Comparison of ENCODE assay signal across 1 cellular context in the genomic region with DNA sequence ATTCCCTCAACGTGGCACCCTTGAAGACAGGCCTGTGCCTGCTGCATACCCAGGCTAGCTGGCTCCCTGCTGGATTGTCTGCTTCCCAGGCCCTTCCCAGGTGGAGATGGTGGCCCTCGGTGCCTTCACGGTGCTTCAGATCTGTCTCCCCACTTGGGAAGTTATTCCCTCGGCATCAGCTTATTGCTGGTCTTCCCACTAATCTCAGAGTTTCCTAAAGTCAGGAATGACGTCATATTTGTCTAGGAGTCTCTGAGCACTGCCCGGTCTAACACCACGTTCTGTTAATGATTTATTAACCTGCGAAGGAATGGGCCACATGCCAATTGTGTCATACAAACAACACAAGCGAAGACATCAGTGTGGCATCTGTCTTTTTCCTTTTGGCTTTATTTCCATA.
TF ChIP-seq lines count a peak whose summit lies in the region.

No MANE protein-coding gene starts in this region.

TF ChIP-seq in HepG2, 621 proteins besides CTCF, POLR2A, EP300 and RAD21 (continued from another document):
- TF ChIP-seq, protein P1, sequence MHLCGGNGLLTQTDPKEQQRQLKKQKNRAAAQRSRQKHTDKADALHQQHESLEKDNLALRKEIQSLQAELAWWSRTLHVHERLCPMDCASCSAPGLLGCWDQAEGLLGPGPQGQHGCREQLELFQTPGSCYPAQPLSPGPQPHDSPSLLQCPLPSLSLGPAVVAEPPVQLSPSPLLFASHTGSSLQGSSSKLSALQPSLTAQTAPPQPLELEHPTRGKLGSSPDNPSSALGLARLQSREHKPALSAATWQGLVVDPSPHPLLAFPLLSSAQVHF (CRISPR knock-in tag; IDR thresholded peaks at IDR 0.05): no peak
- peak; percentile 66; the same call in 1 of the 2 replicates for TF ChIP-seq JUND (CRISPR knock-in tag; IDR thresholded peaks at IDR 0.05)
- TF ChIP-seq ZNF317 (CRISPR knock-in tag; IDR thresholded peaks at IDR 0.05): no peak
- TF ChIP-seq KDM6A (CRISPR knock-in tag; IDR thresholded peaks at IDR 0.05; ENCODE audit: low read depth): 0 out of 2 replicates have a peak, but pooled peaks have one; percentile 25
- peak; percentile 60; the same call in 1 of the 2 replicates for TF ChIP-seq SOX5 (CRISPR knock-in tag; IDR thresholded peaks at IDR 0.05; ENCODE audit: borderline replicate concordance)
- TF ChIP-seq, protein P2, sequence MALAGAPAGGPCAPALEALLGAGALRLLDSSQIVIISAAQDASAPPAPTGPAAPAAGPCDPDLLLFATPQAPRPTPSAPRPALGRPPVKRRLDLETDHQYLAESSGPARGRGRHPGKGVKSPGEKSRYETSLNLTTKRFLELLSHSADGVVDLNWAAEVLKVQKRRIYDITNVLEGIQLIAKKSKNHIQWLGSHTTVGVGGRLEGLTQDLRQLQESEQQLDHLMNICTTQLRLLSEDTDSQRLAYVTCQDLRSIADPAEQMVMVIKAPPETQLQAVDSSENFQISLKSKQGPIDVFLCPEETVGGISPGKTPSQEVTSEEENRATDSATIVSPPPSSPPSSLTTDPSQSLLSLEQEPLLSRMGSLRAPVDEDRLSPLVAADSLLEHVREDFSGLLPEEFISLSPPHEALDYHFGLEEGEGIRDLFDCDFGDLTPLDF (CRISPR knock-in tag; IDR thresholded peaks at IDR 0.05): no peak
- peak; percentile 44 for TF ChIP-seq HNF4A (CRISPR knock-in tag; IDR thresholded peaks at IDR 0.05)
- no peak for TF ChIP-seq ZSCAN12 (CRISPR knock-in tag; IDR thresholded peaks at IDR 0.05)
- peak; percentile 64; the same call in 1 of the 2 replicates for TF ChIP-seq RXRB (CRISPR knock-in tag; IDR thresholded peaks at IDR 0.05; ENCODE audit: borderline replicate concordance)
- TF ChIP-seq SKI (IDR thresholded peaks at IDR 0.05; ENCODE audit: partially characterized antibody): peak; percentile 15
- TF ChIP-seq NFYB (CRISPR knock-in tag; IDR thresholded peaks at IDR 0.05): 0 out of 2 replicates have a peak, but pooled peaks have one; percentile 20
- TF ChIP-seq AKAP8 (CRISPR knock-in tag; IDR thresholded peaks at IDR 0.05): no peak
- TF ChIP-seq, protein P3, sequence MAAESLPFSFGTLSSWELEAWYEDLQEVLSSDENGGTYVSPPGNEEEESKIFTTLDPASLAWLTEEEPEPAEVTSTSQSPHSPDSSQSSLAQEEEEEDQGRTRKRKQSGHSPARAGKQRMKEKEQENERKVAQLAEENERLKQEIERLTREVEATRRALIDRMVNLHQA (CRISPR knock-in tag; IDR thresholded peaks at IDR 0.05): no peak
- TF ChIP-seq ATF7 (IDR thresholded peaks at IDR 0.05): peak; percentile 100
- peak; percentile 93 for TF ChIP-seq ATF7 (CRISPR knock-in tag; IDR thresholded peaks at IDR 0.05)
- peak; percentile 65; the same call in 1 of the 2 replicates for TF ChIP-seq HMG20A (CRISPR knock-in tag; IDR thresholded peaks at IDR 0.05; ENCODE audit: borderline replicate concordance)
- no peak for TF ChIP-seq ZSCAN29 (CRISPR knock-in tag; conservative IDR thresholded peaks at IDR 0.05)
- peak; percentile 55; the same call in 1 of the 2 replicates for TF ChIP-seq RARA (CRISPR knock-in tag; IDR thresholded peaks at IDR 0.05)
- TF ChIP-seq HOXA5 (CRISPR knock-in tag; IDR thresholded peaks at IDR 0.05): peak; percentile 53; the same call in 1 of the 2 replicates
- peak in 1 of 2 experiments; percentile 72; a peak in 2 of 4 replicates for TF ChIP-seq KLF16 (CRISPR knock-in tag; IDR thresholded peaks at IDR 0.05)
- TF ChIP-seq, protein P4, sequence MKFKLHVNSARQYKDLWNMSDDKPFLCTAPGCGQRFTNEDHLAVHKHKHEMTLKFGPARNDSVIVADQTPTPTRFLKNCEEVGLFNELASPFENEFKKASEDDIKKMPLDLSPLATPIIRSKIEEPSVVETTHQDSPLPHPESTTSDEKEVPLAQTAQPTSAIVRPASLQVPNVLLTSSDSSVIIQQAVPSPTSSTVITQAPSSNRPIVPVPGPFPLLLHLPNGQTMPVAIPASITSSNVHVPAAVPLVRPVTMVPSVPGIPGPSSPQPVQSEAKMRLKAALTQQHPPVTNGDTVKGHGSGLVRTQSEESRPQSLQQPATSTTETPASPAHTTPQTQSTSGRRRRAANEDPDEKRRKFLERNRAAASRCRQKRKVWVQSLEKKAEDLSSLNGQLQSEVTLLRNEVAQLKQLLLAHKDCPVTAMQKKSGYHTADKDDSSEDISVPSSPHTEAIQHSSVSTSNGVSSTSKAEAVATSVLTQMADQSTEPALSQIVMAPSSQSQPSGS (CRISPR knock-in tag; IDR thresholded peaks at IDR 0.05): peak; percentile 99
- TF ChIP-seq HOXD1 (CRISPR knock-in tag; IDR thresholded peaks at IDR 0.05): no peak
- TF ChIP-seq, protein P5, sequence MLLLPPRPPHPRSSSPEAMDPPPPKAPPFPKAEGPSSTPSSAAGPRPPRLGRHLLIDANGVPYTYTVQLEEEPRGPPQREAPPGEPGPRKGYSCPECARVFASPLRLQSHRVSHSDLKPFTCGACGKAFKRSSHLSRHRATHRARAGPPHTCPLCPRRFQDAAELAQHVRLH (CRISPR knock-in tag; IDR thresholded peaks at IDR 0.05; ENCODE audit: borderline replicate concordance, low read depth): peak; percentile 58; the same call in 1 of the 2 replicates
- TF ChIP-seq PAF1 (CRISPR knock-in tag; IDR thresholded peaks at IDR 0.05): no peak
- peak; percentile 24; the same call in 1 of the 2 replicates for TF ChIP-seq CEBPB (IDR thresholded peaks at IDR 0.05; ENCODE audit: borderline replicate concordance, low read depth, low read length)
- no peak for TF ChIP-seq MED13 (CRISPR knock-in tag; IDR thresholded peaks at IDR 0.05)
- TF ChIP-seq SALL1 (CRISPR knock-in tag; IDR thresholded peaks at IDR 0.05): 0 out of 2 replicates have a peak, but pooled peaks have one; percentile 37
- TF ChIP-seq, protein P6, sequence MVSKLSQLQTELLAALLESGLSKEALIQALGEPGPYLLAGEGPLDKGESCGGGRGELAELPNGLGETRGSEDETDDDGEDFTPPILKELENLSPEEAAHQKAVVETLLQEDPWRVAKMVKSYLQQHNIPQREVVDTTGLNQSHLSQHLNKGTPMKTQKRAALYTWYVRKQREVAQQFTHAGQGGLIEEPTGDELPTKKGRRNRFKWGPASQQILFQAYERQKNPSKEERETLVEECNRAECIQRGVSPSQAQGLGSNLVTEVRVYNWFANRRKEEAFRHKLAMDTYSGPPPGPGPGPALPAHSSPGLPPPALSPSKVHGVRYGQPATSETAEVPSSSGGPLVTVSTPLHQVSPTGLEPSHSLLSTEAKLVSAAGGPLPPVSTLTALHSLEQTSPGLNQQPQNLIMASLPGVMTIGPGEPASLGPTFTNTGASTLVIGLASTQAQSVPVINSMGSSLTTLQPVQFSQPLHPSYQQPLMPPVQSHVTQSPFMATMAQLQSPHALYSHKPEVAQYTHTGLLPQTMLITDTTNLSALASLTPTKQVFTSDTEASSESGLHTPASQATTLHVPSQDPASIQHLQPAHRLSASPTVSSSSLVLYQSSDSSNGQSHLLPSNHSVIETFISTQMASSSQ (IDR thresholded peaks at IDR 0.05; ENCODE audit: low read depth): peak; percentile 95
- TF ChIP-seq, protein P6 (CRISPR knock-in tag; IDR thresholded peaks at IDR 0.05; ENCODE audit: borderline replicate concordance): peak; percentile 95
- TF ChIP-seq ZNF816 (CRISPR knock-in tag; IDR thresholded peaks at IDR 0.05; ENCODE audit: borderline replicate concordance): no peak
- TF ChIP-seq TBX2 (CRISPR knock-in tag; IDR thresholded peaks at IDR 0.05; ENCODE audit: borderline replicate concordance): peak; percentile 72
- TF ChIP-seq, protein P7, sequence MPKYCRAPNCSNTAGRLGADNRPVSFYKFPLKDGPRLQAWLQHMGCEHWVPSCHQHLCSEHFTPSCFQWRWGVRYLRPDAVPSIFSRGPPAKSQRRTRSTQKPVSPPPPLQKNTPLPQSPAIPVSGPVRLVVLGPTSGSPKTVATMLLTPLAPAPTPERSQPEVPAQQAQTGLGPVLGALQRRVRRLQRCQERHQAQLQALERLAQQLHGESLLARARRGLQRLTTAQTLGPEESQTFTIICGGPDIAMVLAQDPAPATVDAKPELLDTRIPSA (CRISPR knock-in tag; IDR thresholded peaks at IDR 0.05; ENCODE audit: borderline replicate concordance): no peak
- TF ChIP-seq NFKBIZ (CRISPR knock-in tag; IDR thresholded peaks at IDR 0.05): 0 out of 2 replicates have a peak, but pooled peaks have one; percentile 39
- no peak for TF ChIP-seq HNRNPL (IDR thresholded peaks at IDR 0.05; ENCODE audit: low read depth, low read length)
- TF ChIP-seq ZNF331 (CRISPR knock-in tag; IDR thresholded peaks at IDR 0.05): 0 out of 2 replicates have a peak, but pooled peaks have one; percentile 23
- no peak for TF ChIP-seq RNF2 (conservative IDR thresholded peaks at IDR 0.05; ENCODE audit: low read depth)
- TF ChIP-seq, protein P8, sequence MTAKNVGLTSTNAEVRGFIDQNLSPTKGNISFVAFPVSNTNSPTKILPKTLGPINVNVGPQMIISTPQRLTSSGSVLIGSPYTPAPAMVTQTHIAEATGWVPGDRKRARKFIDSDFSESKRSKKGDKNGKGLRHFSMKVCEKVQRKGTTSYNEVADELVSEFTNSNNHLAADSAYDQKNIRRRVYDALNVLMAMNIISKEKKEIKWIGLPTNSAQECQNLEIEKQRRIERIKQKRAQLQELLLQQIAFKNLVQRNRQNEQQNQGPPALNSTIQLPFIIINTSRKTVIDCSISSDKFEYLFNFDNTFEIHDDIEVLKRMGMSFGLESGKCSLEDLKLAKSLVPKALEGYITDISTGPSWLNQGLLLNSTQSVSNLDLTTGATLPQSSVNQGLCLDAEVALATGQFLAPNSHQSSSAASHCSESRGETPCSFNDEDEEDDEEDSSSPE (CRISPR knock-in tag; IDR thresholded peaks at IDR 0.05): 0 out of 2 replicates have a peak, but pooled peaks have one; percentile 14
- TF ChIP-seq MIER3 (CRISPR knock-in tag; IDR thresholded peaks at IDR 0.05; ENCODE audit: borderline replicate concordance): peak; percentile 70; the same call in 1 of the 2 replicates
- TF ChIP-seq POGZ (CRISPR knock-in tag; IDR thresholded peaks at IDR 0.05): peak; percentile 64; the same call in 1 of the 2 replicates
- TF ChIP-seq NFIB (CRISPR knock-in tag; IDR thresholded peaks at IDR 0.05; ENCODE audit: borderline replicate concordance): no peak
- TF ChIP-seq RAD51 (IDR thresholded peaks at IDR 0.05; ENCODE audit: borderline replicate concordance): no peak
- TF ChIP-seq, protein P9, sequence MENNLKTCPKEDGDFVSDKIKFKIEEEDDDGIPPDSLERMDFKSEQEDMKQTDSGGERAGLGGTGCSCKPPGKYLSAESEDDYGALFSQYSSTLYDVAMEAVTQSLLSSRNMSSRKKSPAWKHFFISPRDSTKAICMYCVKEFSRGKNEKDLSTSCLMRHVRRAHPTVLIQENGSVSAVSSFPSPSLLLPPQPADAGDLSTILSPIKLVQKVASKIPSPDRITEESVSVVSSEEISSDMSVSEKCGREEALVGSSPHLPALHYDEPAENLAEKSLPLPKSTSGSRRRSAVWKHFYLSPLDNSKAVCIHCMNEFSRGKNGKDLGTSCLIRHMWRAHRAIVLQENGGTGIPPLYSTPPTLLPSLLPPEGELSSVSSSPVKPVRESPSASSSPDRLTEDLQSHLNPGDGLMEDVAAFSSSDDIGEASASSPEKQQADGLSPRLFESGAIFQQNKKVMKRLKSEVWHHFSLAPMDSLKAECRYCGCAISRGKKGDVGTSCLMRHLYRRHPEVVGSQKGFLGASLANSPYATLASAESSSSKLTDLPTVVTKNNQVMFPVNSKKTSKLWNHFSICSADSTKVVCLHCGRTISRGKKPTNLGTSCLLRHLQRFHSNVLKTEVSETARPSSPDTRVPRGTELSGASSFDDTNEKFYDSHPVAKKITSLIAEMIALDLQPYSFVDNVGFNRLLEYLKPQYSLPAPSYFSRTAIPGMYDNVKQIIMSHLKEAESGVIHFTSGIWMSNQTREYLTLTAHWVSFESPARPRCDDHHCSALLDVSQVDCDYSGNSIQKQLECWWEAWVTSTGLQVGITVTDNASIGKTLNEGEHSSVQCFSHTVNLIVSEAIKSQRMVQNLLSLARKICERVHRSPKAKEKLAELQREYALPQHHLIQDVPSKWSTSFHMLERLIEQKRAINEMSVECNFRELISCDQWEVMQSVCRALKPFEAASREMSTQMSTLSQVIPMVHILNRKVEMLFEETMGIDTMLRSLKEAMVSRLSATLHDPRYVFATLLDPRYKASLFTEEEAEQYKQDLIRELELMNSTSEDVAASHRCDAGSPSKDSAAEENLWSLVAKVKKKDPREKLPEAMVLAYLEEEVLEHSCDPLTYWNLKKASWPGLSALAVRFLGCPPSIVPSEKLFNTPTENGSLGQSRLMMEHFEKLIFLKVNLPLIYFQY (CRISPR knock-in tag; IDR thresholded peaks at IDR 0.05; ENCODE audit: borderline replicate concordance): peak; percentile 19; the same call in 1 of the 2 replicates
- no peak for TF ChIP-seq HCFC1 (IDR thresholded peaks at IDR 0.05; ENCODE audit: low read depth, low read length)
- no peak for TF ChIP-seq ZNF7 (CRISPR knock-in tag; IDR thresholded peaks at IDR 0.05)
- no peak for TF ChIP-seq ZSCAN30 (CRISPR knock-in tag; IDR thresholded peaks at IDR 0.05)
- TF ChIP-seq NCOR1 (IDR thresholded peaks at IDR 0.05; ENCODE audit: borderline replicate concordance, low read length): peak; percentile 25; the same call in 1 of the 2 replicates
- TF ChIP-seq, protein P10, sequence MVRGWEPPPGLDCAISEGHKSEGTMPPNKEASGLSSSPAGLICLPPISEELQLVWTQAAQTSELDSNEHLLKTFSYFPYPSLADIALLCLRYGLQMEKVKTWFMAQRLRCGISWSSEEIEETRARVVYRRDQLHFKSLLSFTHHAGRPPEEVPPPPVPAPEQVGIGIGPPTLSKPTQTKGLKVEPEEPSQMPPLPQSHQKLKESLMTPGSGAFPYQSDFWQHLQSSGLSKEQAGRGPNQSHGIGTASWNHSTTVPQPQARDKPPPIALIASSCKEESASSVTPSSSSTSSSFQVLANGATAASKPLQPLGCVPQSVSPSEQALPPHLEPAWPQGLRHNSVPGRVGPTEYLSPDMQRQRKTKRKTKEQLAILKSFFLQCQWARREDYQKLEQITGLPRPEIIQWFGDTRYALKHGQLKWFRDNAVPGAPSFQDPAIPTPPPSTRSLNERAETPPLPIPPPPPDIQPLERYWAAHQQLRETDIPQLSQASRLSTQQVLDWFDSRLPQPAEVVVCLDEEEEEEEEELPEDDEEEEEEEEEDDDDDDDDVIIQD (CRISPR knock-in tag; IDR thresholded peaks at IDR 0.05; ENCODE audit: low read depth): peak; percentile 73; the same call in 1 of the 2 replicates
- no peak for TF ChIP-seq TMF1 (CRISPR knock-in tag; IDR thresholded peaks at IDR 0.05; ENCODE audit: low read depth)
